In the genomic region with DNA sequence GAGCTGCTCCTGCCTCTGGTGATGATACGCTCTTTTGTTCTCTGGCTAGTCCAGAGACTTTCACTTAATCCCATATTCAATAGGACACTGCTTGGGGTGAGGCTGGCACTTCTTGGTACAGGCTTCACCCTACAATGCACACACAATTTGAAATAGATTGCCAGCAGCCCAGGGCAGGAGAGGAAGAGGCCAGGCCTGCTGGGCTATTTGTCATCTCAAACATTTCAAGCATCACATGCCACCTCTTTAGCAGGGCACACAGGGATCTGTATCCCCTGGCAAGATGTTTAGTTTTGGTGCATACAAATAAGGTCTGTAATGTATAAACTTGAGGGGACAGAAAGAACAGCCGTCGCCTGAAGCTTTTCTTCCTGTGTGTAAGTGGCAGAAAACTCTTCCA, we compare ENCODE assay signal across 24 cellular contexts.
DNase-seq lines count a peak whose midpoint lies in the region; ATAC-seq and TF ChIP-seq lines count a peak whose summit lies in the region.
"Had no signal": no experiment of that assay in that cellular context is flagged by ENCODE, and none has a peak within 500 bp of the region (broad histone marks: within the 10 kb centered on the region; RNA-seq: fewer than 3 reads in every experiment).

No MANE protein-coding gene starts in this region.

- H3K4me3 Mint-ChIP-seq in neural progenitor cell = no peak overlapping the region
- H3K4me3 Mint-ChIP-seq: CD14-positive monocyte; CD4-positive, alpha-beta T cell; CD8-positive, alpha-beta memory T cell; HFFc6 had no signal

- H3K4me1 ChIP-seq in left ventricle myocardium inferior (peaks cover 16% of the 10 kb centered on the region), neural progenitor cell (peaks cover 9% of the 10 kb centered on the region)
- H3K4me1 ChIP-seq: A549; BE2C; BLaER1 treated with 17β-estradiol and CSF1 and Interleukin-3, amounts not matched to agents 10 nM and 100 nM; HAP-1 had no signal

- H2AFZ ChIP-seq in neural progenitor cell (replicated peaks) = no peak overlapping the region

- H3K27ac ChIP-seq in left ventricle myocardium inferior (replicated peaks) (peak overlapping the region; percentile 77), neural progenitor cell (no peak overlapping the region)
- H3K27ac ChIP-seq: A549; BLaER1 treated with 17β-estradiol and CSF1 and Interleukin-3, amounts not matched to agents 10 nM and 100 nM had no signal

- intact Hi-C loops in Right ventricle myocardium inferior (cut with DNase I) = no loop called here
- intact Hi-C loops in left cardiac atrium (cut with DNase I) = loop anchor here in 1 of 2 donors (10.0 kb wide), 1 partner anchor 80 kb away; no protein-coding TSS in a partner anchor
- intact Hi-C loops in left ventricle myocardium inferior (cut with micrococcal nuclease) = no loop called here

- H3K36me3 Mint-ChIP-seq in neural progenitor cell = no peaks in the 10 kb centered on the region
- H3K36me3 Mint-ChIP-seq: CD14-positive monocyte; CD8-positive, alpha-beta memory T cell had no signal

- peak; percentile 90 for ATAC-seq in Right ventricle myocardium inferior
- no peak for ATAC-seq in left cardiac atrium
- ATAC-seq: A549, GM12878 had no signal

- no peak overlapping the region for H3K9ac ChIP-seq in neural progenitor cell
- H3K9ac ChIP-seq: BLaER1 treated with 17β-estradiol and CSF1 and Interleukin-3, amounts not matched to agents 10 nM and 100 nM had no signal

- no peaks in the 10 kb centered on the region for H3K79me2 ChIP-seq in neural progenitor cell (ENCODE audit: low read depth)

- no peaks in the 10 kb centered on the region for H3K27me3 ChIP-seq in left ventricle myocardium inferior (ENCODE audit: low read depth)
- H3K27me3 ChIP-seq in neural progenitor cell = no peaks in the 10 kb centered on the region
- H3K27me3 ChIP-seq: BE2C; BLaER1 treated with 17β-estradiol and CSF1 and Interleukin-3, amounts not matched to agents 10 nM and 100 nM had no signal

- H3K36me3 ChIP-seq in left ventricle myocardium inferior = no peaks in the 10 kb centered on the region
- H3K36me3 ChIP-seq in neural progenitor cell = no peaks in the 10 kb centered on the region
- H3K36me3 ChIP-seq: BE2C; BLaER1 treated with 17β-estradiol and CSF1 and Interleukin-3, amounts not matched to agents 10 nM and 100 nM; HAP-1 had no signal

- H3K4me3 ChIP-seq in left ventricle myocardium inferior (no peak overlapping the region), neural progenitor cell (no peak overlapping the region)
- H3K4me3 ChIP-seq: A549; BLaER1 treated with 17β-estradiol and CSF1 and Interleukin-3, amounts not matched to agents 10 nM and 100 nM; GM12878; HAP-1 had no signal

- no peaks in the 10 kb centered on the region for H3K27me3 Mint-ChIP-seq in neural progenitor cell (ENCODE audit: insufficient read depth, low read depth)
- H3K27me3 Mint-ChIP-seq: CD4-positive, alpha-beta T cell had no signal

- H3F3A ChIP-seq in neural progenitor cell (ENCODE audit: low read depth) = no peaks in the 10 kb centered on the region

- no peak overlapping the region for H3K27ac Mint-ChIP-seq in neural progenitor cell
- H3K27ac Mint-ChIP-seq: CD14-positive monocyte; CD4-positive, alpha-beta T cell; CD8-positive, alpha-beta memory T cell; HFFc6 had no signal

- DNase-seq in Right ventricle myocardium inferior (ENCODE audit: missing footprints) (no peak), left cardiac atrium (no peak), NCI-H69 (lab: John Stamatoyannopoulos, UW) (peak; percentile 46), left ventricle myocardium inferior (no peak), neural progenitor cell (ENCODE audit: low spot score) (peak; percentile 32), Kasumi-1 (lab: John Stamatoyannopoulos, UW) (no peak)
- no peak for DNase-seq in stimulated activated CD4-positive, alpha-beta T cell treated with anti-CD3 and anti-CD28 coated beads, Interleukin-15, amount 100 ng/mL, for 24 hours
- DNase-seq: 8988T; ACHN; AML-193; BE2C; CD4-positive, alpha-beta T cell; CD8-positive, alpha-beta memory T cell; DMS 273 treated with DMSO at 0.1 percent for 48 hours; DMS79; EL; GDM1; GOT3; HFFc6 had no signal

- H3K9me3 ChIP-seq in left ventricle myocardium inferior (replicated peaks) = no peaks in the 10 kb centered on the region
- H3K9me3 ChIP-seq in neural progenitor cell (ENCODE audit: low read depth) = no peaks in the 10 kb centered on the region
- H3K9me3 ChIP-seq: A549; BE2C; BLaER1 treated with 17β-estradiol and CSF1 and Interleukin-3, amounts not matched to agents 10 nM and 100 nM; HAP-1 had no signal

- H3K4me1 Mint-ChIP-seq in neural progenitor cell = peaks cover 9% of the 10 kb centered on the region
- H3K4me1 Mint-ChIP-seq: CD14-positive monocyte; CD8-positive, alpha-beta memory T cell had no signal

- TF ChIP-seq CTCF in left ventricle myocardium inferior (IDR thresholded peaks at IDR 0.05; ENCODE audit: borderline replicate concordance) = no peak
- no peak for TF ChIP-seq CTCF in neural progenitor cell (IDR thresholded peaks at IDR 0.05)

- H3K9me3 Mint-ChIP-seq in neural progenitor cell = peaks cover 2% of the 10 kb centered on the region

- no peaks in the 10 kb centered on the region for H4K20me1 ChIP-seq in neural progenitor cell (ENCODE audit: low read depth)
- H4K20me1 ChIP-seq: BLaER1 treated with 17β-estradiol and CSF1 and Interleukin-3, amounts not matched to agents 10 nM and 100 nM had no signal

- peak overlapping the region; percentile 4 for H3K4me2 ChIP-seq in neural progenitor cell
- H3K4me2 ChIP-seq: A549; BLaER1 treated with 17β-estradiol and CSF1 and Interleukin-3, amounts not matched to agents 10 nM and 100 nM had no signal

Comparison
In these comparisons a context has a peak if more than half of its experiments do, and no peak if none do; other contexts are left out.
1. DNase-seq: peak in NCI-H69 (single experiment) and neural progenitor cell (single experiment); none in Right ventricle myocardium inferior (single experiment), left cardiac atrium (single experiment), left ventricle myocardium inferior (single experiment), stimulated activated CD4-positive, alpha-beta T cell treated with anti-CD3 and anti-CD28 coated beads, Interleukin-15, amount 100 ng/mL, for 24 hours (single experiment) and Kasumi-1 (0 of 2).